1 cellular context compared by ENCODE assay signal in genomic region chr1:117928881-117929339, GRCh38.
TF ChIP-seq lines count a peak whose summit lies in the region.

No MANE protein-coding gene starts in this region.

TF ChIP-seq in HepG2, 621 proteins besides CTCF, POLR2A, EP300 and RAD21 (continued from another document and continues in another):
- no peak for TF ChIP-seq PREB (CRISPR knock-in tag; IDR thresholded peaks at IDR 0.05)
- no peak for TF ChIP-seq GATAD2A (CRISPR knock-in tag; IDR thresholded peaks at IDR 0.05)
- TF ChIP-seq ZNF776 (CRISPR knock-in tag; IDR thresholded peaks at IDR 0.05) = no peak
- TF ChIP-seq ELF1 (CRISPR knock-in tag; IDR thresholded peaks at IDR 0.05) = no peak
- TF ChIP-seq PTBP1 (IDR thresholded peaks at IDR 0.05; ENCODE audit: low read depth, low read length, poor library complexity, severe bottlenecking) = no peak
- TF ChIP-seq FOXA1 (IDR thresholded peaks at IDR 0.05) = no peak
- peak; percentile 47 for TF ChIP-seq FOXA1 (CRISPR knock-in tag; IDR thresholded peaks at IDR 0.05)
- TF ChIP-seq HNRNPL (IDR thresholded peaks at IDR 0.05; ENCODE audit: low read depth, low read length) = no peak
- TF ChIP-seq EHMT2 (IDR thresholded peaks at IDR 0.05; ENCODE audit: borderline replicate concordance, low read depth, low read length) = no peak
- TF ChIP-seq MTA1 (CRISPR knock-in tag; IDR thresholded peaks at IDR 0.05; ENCODE audit: borderline replicate concordance) = no peak; the same call in 1 of the 2 replicates
- peak; percentile 72; the same call in 1 of the 2 replicates for TF ChIP-seq EEA1 (CRISPR knock-in tag; IDR thresholded peaks at IDR 0.05; ENCODE audit: borderline replicate concordance)
- no peak for TF ChIP-seq TOE1 (CRISPR knock-in tag; IDR thresholded peaks at IDR 0.05)
- TF ChIP-seq ZNF432 (CRISPR knock-in tag; IDR thresholded peaks at IDR 0.05; ENCODE audit: borderline replicate concordance) = no peak
- no peak for TF ChIP-seq NFIC (IDR thresholded peaks at IDR 0.05; ENCODE audit: low read length)
- no peak for TF ChIP-seq ARID3A (IDR thresholded peaks at IDR 0.05; ENCODE audit: low read depth, low read length)
- TF ChIP-seq GATA4 (IDR thresholded peaks at IDR 0.05; ENCODE audit: borderline replicate concordance, low read depth) = no peak
- TF ChIP-seq ZNF20 (CRISPR knock-in tag; IDR thresholded peaks at IDR 0.05) = 0 out of 2 replicates have a peak, but pooled peaks have one; percentile 16
- TF ChIP-seq ZNF10 (CRISPR knock-in tag; IDR thresholded peaks at IDR 0.05; ENCODE audit: borderline replicate concordance, low read depth) = no peak
- TF ChIP-seq TEAD2 (CRISPR knock-in tag; IDR thresholded peaks at IDR 0.05) = no peak
- TF ChIP-seq NCOR1 (IDR thresholded peaks at IDR 0.05; ENCODE audit: borderline replicate concordance, low read length) = no peak
- TF ChIP-seq HCFC1 (IDR thresholded peaks at IDR 0.05; ENCODE audit: low read depth, low read length) = no peak
- TF ChIP-seq AHR (CRISPR knock-in tag; IDR thresholded peaks at IDR 0.05) = no peak
- 0 out of 2 replicates have a peak, but pooled peaks have one; percentile 33 for TF ChIP-seq ZNF142 (CRISPR knock-in tag; IDR thresholded peaks at IDR 0.05)
- TF ChIP-seq RBM22 (optimal IDR thresholded peaks at IDR 0.05; ENCODE audit: low read length) = no peak
- no peak for TF ChIP-seq ZNF704 (CRISPR knock-in tag; IDR thresholded peaks at IDR 0.05; ENCODE audit: borderline replicate concordance)
- no peak for TF ChIP-seq NFYB (CRISPR knock-in tag; IDR thresholded peaks at IDR 0.05)
- 0 out of 2 replicates have a peak, but pooled peaks have one; percentile 9 for TF ChIP-seq ZNF331 (CRISPR knock-in tag; IDR thresholded peaks at IDR 0.05)
- no peak for TF ChIP-seq AKNA (CRISPR knock-in tag; IDR thresholded peaks at IDR 0.05; ENCODE audit: borderline replicate concordance)
- TF ChIP-seq MEF2D (CRISPR knock-in tag; IDR thresholded peaks at IDR 0.05) = no peak
- TF ChIP-seq ZNF577 (CRISPR knock-in tag; IDR thresholded peaks at IDR 0.05; ENCODE audit: borderline replicate concordance, low read depth) = no peak
- no peak for TF ChIP-seq ZNF678 (CRISPR knock-in tag; IDR thresholded peaks at IDR 0.05)
- no peak for TF ChIP-seq TRIM24 (CRISPR knock-in tag; IDR thresholded peaks at IDR 0.05)
- TF ChIP-seq RXRB (CRISPR knock-in tag; IDR thresholded peaks at IDR 0.05; ENCODE audit: borderline replicate concordance) = no peak
- no peak for TF ChIP-seq IRF2 (CRISPR knock-in tag; IDR thresholded peaks at IDR 0.05)
- no peak for TF ChIP-seq ISL2 (CRISPR knock-in tag; IDR thresholded peaks at IDR 0.05)
- no peak for TF ChIP-seq CHD4 (IDR thresholded peaks at IDR 0.05; ENCODE audit: borderline replicate concordance, low read length)
- TF ChIP-seq RARA (CRISPR knock-in tag; IDR thresholded peaks at IDR 0.05) = no peak
- TF ChIP-seq ZNF160 (CRISPR knock-in tag; IDR thresholded peaks at IDR 0.05) = no peak
- no peak for TF ChIP-seq NFYC (CRISPR knock-in tag; IDR thresholded peaks at IDR 0.05)
- no peak for TF ChIP-seq ZNF441 (CRISPR knock-in tag; IDR thresholded peaks at IDR 0.05; ENCODE audit: borderline replicate concordance)
- TF ChIP-seq ZNF33A (CRISPR knock-in tag; IDR thresholded peaks at IDR 0.05; ENCODE audit: borderline replicate concordance) = no peak
- no peak for TF ChIP-seq LCORL (IDR thresholded peaks at IDR 0.05)
- TF ChIP-seq LCORL (CRISPR knock-in tag; IDR thresholded peaks at IDR 0.05) = no peak
- TF ChIP-seq HHEX (CRISPR knock-in tag; IDR thresholded peaks at IDR 0.05) = no peak
- no peak for TF ChIP-seq ZBTB20 (CRISPR knock-in tag; IDR thresholded peaks at IDR 0.05; ENCODE audit: borderline replicate concordance, low read depth)
- no peak for TF ChIP-seq HMG20A (CRISPR knock-in tag; IDR thresholded peaks at IDR 0.05; ENCODE audit: borderline replicate concordance)
- no peak for TF ChIP-seq ZNF333 (CRISPR knock-in tag; IDR thresholded peaks at IDR 0.05; ENCODE audit: borderline replicate concordance)
- TF ChIP-seq SAP130 (CRISPR knock-in tag; IDR thresholded peaks at IDR 0.05; ENCODE audit: low read depth) = no peak
- TF ChIP-seq HBP1 (CRISPR knock-in tag; IDR thresholded peaks at IDR 0.05; ENCODE audit: low read depth) = no peak
- no peak for TF ChIP-seq GFI1 (CRISPR knock-in tag; IDR thresholded peaks at IDR 0.05; ENCODE audit: borderline replicate concordance)
- TF ChIP-seq ELF4 (CRISPR knock-in tag; IDR thresholded peaks at IDR 0.05; ENCODE audit: borderline replicate concordance) = no peak
- no peak for TF ChIP-seq NFATC3 (CRISPR knock-in tag; IDR thresholded peaks at IDR 0.05)
